In the genomic region with DNA sequence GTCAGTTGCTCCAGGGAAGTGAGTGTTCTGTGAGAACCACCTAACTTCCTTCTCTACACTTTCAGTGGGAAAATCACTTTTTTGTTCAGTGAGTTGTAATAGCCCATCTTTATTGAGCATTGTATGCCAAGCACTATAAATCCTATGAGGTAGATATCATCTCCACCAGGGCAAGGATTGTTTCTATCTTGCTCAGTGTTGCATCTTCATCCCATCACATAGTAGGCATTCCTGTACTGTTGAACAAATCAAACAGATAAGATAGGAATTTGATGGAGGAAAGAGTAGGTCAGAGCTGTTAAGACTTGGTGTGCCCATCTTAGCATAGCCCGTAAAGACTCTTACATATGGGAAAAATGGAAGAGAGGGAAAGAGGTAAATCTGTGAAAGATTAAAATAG, we compare ENCODE assay signal across 10 cellular contexts. TPM values are rescaled to one million over a fixed set of nuclear protein-coding genes. Genes with fewer than 3 reads are reported as not detected.
A peak's percentile ranks its signal among the peaks of the same experiment; 100 is the strongest.
DNase-seq lines count a peak whose midpoint lies in the region; ATAC-seq and TF ChIP-seq lines count a peak whose summit lies in the region.
"Had no signal": no experiment of that assay in that cellular context is flagged by ENCODE, and none has a peak within 500 bp of the region (broad histone marks: within the 10 kb centered on the region; RNA-seq: fewer than 3 reads in every experiment).

No MANE protein-coding gene starts in this region.

- no peaks in the 10 kb centered on the region for H3K27me3 ChIP-seq in cardiac muscle cell
- no peaks in the 10 kb centered on the region for H3K27me3 ChIP-seq in uterus

- intact Hi-C loops in left ventricle myocardium superior (cut with micrococcal nuclease) (no loop called here), natural killer cell (cut with micrococcal nuclease) (loop anchor here (10.0 kb wide), 1 partner anchor 410 kb away; a partner anchor contains a TSS), uterus (cut with DNase I; ENCODE audit: low total_unique reads) (loop anchor here (10.0 kb wide), 1 partner anchor 280 kb away; no protein-coding TSS in a partner anchor)

- peak overlapping the region; percentile 98 for H3K27ac ChIP-seq in cardiac muscle cell
- peak overlapping the region; percentile 89 for H3K27ac ChIP-seq in caudate nucleus (ENCODE audit: low read depth, low read length)
- peak overlapping the region; percentile 99 to 100 for H3K27ac ChIP-seq in uterus

- H3K4me3 Mint-ChIP-seq in natural killer cell (peak overlapping the region; percentile 71), glutamatergic neuron (ENCODE audit: unreplicated experiment) (no peak overlapping the region)
- H3K4me3 Mint-ChIP-seq: activated CD8-positive, alpha-beta memory T cell treated with anti-CD3 and anti-CD28 coated beads, Interleukin-2, amount 10 ng/mL, durations not matched to agents 7 days and 5 days had no signal

- peaks cover 73 to 85% of the 10 kb centered on the region in 2 donors for H3K4me1 Mint-ChIP-seq in natural killer cell
- peaks cover 31% of the 10 kb centered on the region for H3K4me1 Mint-ChIP-seq in glutamatergic neuron (ENCODE audit: low read depth, unreplicated experiment)

- H3K27me3 Mint-ChIP-seq in natural killer cell (ENCODE audit: low read depth in 2 of 2) (no peaks in the 10 kb centered on the region), glutamatergic neuron (ENCODE audit: unreplicated experiment) (peaks cover 14% of the 10 kb centered on the region)

- no peak overlapping the region for H3K4me3 ChIP-seq in cardiac muscle cell
- no peak overlapping the region for H3K4me3 ChIP-seq in uterus

- no peak for DNase-seq in cardiac muscle cell (ENCODE audit: low read depth in 1 of 2, low spot score in 1 of 2)
- DNase-seq in left ventricle myocardium superior: no peak
- no peak for DNase-seq in caudate nucleus (lab: John Stamatoyannopoulos, UW)
- DNase-seq in natural killer cell: no peak
- DNase-seq in uterus: no peak
- no peak for DNase-seq in G401 (ENCODE audit: low spot score)
- no peak for DNase-seq in glutamatergic neuron
- DNase-seq: activated CD8-positive, alpha-beta memory T cell treated with anti-CD3 and anti-CD28 coated beads, Interleukin-2, amount 10 ng/mL, durations not matched to agents 7 days and 5 days; islet precursor cell had no signal

- ATAC-seq in left ventricle myocardium superior (no peak), natural killer cell (no peak), HG03521 (IDR thresholded peaks at IDR 0.05; ENCODE audit: unreplicated experiment) (no peak)
- ATAC-seq: activated CD8-positive, alpha-beta memory T cell treated with anti-CD3 and anti-CD28 coated beads, Interleukin-2, amount 10 ng/mL, durations not matched to agents 7 days and 5 days had no signal

- no peak for TF ChIP-seq POLR2A in uterus (IDR thresholded peaks at IDR 0.05)

- H3K4me1 ChIP-seq in cardiac muscle cell (ENCODE audit: low read depth) (peaks cover 37% of the 10 kb centered on the region), uterus (peaks cover 5 to 6% of the 10 kb centered on the region in 2 donors)

- H3K27ac Mint-ChIP-seq in natural killer cell (peak overlapping the region; percentile 100), glutamatergic neuron (ENCODE audit: unreplicated experiment) (no peak overlapping the region)

- H3K36me3 ChIP-seq in cardiac muscle cell: peaks cover 15% of the 10 kb centered on the region
- no peaks in the 10 kb centered on the region for H3K36me3 ChIP-seq in uterus

- TF ChIP-seq CTCF in cardiac muscle cell (IDR thresholded peaks at IDR 0.05; ENCODE audit: low read depth, low read length): no peak
- TF ChIP-seq CTCF in natural killer cell (IDR thresholded peaks at IDR 0.05): no peak
- no peak for TF ChIP-seq CTCF in uterus (IDR thresholded peaks at IDR 0.05)
- no peak for TF ChIP-seq CTCF in glutamatergic neuron (IDR thresholded peaks at IDR 0.05; ENCODE audit: partially characterized antibody, unreplicated experiment)

- H3K9me3 Mint-ChIP-seq in natural killer cell (no peaks in the 10 kb centered on the region), glutamatergic neuron (ENCODE audit: unreplicated experiment) (peaks cover 18% of the 10 kb centered on the region)

- H3K36me3 Mint-ChIP-seq in natural killer cell (no peaks in the 10 kb centered on the region), glutamatergic neuron (ENCODE audit: unreplicated experiment) (no peaks in the 10 kb centered on the region)

- in situ Hi-C loops in G401 (cut with HindIII; ENCODE audit: low sequenced_read_pairs): no loop called here

- no peaks in the 10 kb centered on the region for H3K9me3 ChIP-seq in cardiac muscle cell (ENCODE audit: low read depth)
- H3K9me3 ChIP-seq in uterus: no peaks in the 10 kb centered on the region

RNA-seq across cellular contexts. Expression of a gene that starts 2.9 kb away (rescaled TPM):
- total RNA-seq in cardiac muscle cell: 8.5 and 13.7 TPM in 2 replicates
- polyA plus RNA-seq in cardiac muscle cell: 11.7 and 12.4 TPM in 2 replicates
- 4.5 TPM for total RNA-seq in left ventricle myocardium superior
- total RNA-seq in natural killer cell: 10 to 100 TPM; 23.1 to 35.2 (median 30.3) TPM
- 10 to 100 TPM in 2 of 4 donors, 1 to 10 TPM in 2; 9.5 to 20.3 (median 12.4) TPM for total RNA-seq in uterus
- 4.0 and 9.1 TPM in 2 replicates for total RNA-seq in G401 (2014; rRNA removed; shearing (Covaris generic))
- total RNA-seq in glutamatergic neuron (ENCODE audit: unreplicated experiment): 6.7 TPM

RNA-seq across cellular contexts. Expression of a gene that starts 41.6 kb away (rescaled TPM):
- total RNA-seq in cardiac muscle cell (16.2 and 16.6 TPM in 2 replicates), left ventricle myocardium superior (18.1 TPM), natural killer cell (10 to 100 TPM; 70.0 to 74.6 (median 72.3) TPM), uterus (10 to 100 TPM in 2 of 4 donors, 1 to 10 TPM in 2; 1.2 to 19.8 (median 8.0) TPM), glutamatergic neuron (ENCODE audit: unreplicated experiment) (52.6 TPM)
- polyA plus RNA-seq in cardiac muscle cell: 16.1 and 16.6 TPM in 2 replicates
- total RNA-seq in G401 (2014; rRNA removed; shearing (Covaris generic)): 19.6 and 43.5 TPM in 2 replicates
